ENCODE assay signal across 19 cellular contexts in genomic region chr4:142150483-142150882, GRCh38.
DNase-seq lines count a peak whose midpoint lies in the region; ATAC-seq and TF ChIP-seq lines count a peak whose summit lies in the region.
"Had no signal": no experiment of that assay in that cellular context is flagged by ENCODE, and none has a peak within 500 bp of the region (broad histone marks: within the 10 kb centered on the region; RNA-seq: fewer than 3 reads in every experiment).

No MANE protein-coding gene starts in this region.

- no peak overlapping the region for H3K4me3 ChIP-seq in psoas muscle
- H3K4me3 ChIP-seq in skeletal muscle tissue (ENCODE audit: low read length in 3 of 3), result no peak overlapping the region
- H3K4me3 ChIP-seq: A549, BLaER1 had no signal

- H3K4me1 ChIP-seq in psoas muscle, result peaks cover 6% of the 10 kb centered on the region
- H3K4me1 ChIP-seq in skeletal muscle tissue (ENCODE audit: control insufficient read depth in 3 of 3, insufficient read depth in 3 of 3, low read length in 3 of 3), result peaks cover 3 to 15% (median 5%) of the 10 kb centered on the region in 3 donors
- H3K4me1 ChIP-seq: BE2C, BLaER1 had no signal

- DNase-seq in Caki2 (ENCODE audit: low read depth), result peak; percentile 84
- DNase-seq in kidney tubule cell (ENCODE audit: low spot score), result peak; percentile 76
- DNase-seq in psoas muscle, result no peak
- no peak for DNase-seq in ACHN
- DNase-seq: BE2C; C1 segment of cervical spinal cord; Calu3; CD4-positive, alpha-beta memory T cell; CD4-positive, CD25-positive, alpha-beta regulatory T cell; CD8-positive, alpha-beta memory T cell; COR-L47; DMS79 treated with DMSO at 0.1 percent for 48 hours; GF-D8 had no signal

- WGBS in psoas muscle, 3 donors, result 77 to 85% (median 78%) methylated on average over 3 of the region's 3 CpGs

- no peak for TF ChIP-seq CTCF in psoas muscle (IDR thresholded peaks at IDR 0.05)

- H3K27me3 ChIP-seq in psoas muscle (ENCODE audit: insufficient read depth in 3 of 3, low read length in 2 of 3) (no peaks in the 10 kb centered on the region), skeletal muscle tissue (ENCODE audit: control insufficient read depth in 3 of 3, insufficient read depth in 3 of 3, low read length in 3 of 3) (no peaks in the 10 kb centered on the region)
- H3K27me3 ChIP-seq: BE2C, BLaER1 had no signal

- ATAC-seq in psoas muscle (peak; percentile 38 to 79 (median 52)), HG03469 (IDR thresholded peaks at IDR 0.05; ENCODE audit: unreplicated experiment) (no peak), HG03097 (IDR thresholded peaks at IDR 0.05; ENCODE audit: low FRiP score, unreplicated experiment) (no peak)
- ATAC-seq: A549 had no signal

- H3K36me3 ChIP-seq in psoas muscle (ENCODE audit: insufficient read depth in 1 of 2, low read depth in 1 of 2) (no peaks in the 10 kb centered on the region), skeletal muscle tissue (ENCODE audit: control insufficient read depth in 3 of 3, insufficient read depth in 3 of 3, low read length in 3 of 3) (no peaks in the 10 kb centered on the region)
- H3K36me3 ChIP-seq: BE2C, BLaER1 had no signal

- in situ Hi-C loops in Caki2 (cut with HindIII; ENCODE audit: low pct_unique_long_range_greater_than_20kb, low sequenced_read_pairs) (no loop called here), ACHN (cut with HindIII; ENCODE audit: low pct_ligation_motif_present, low pct_unique_long_range_greater_than_20kb, low sequenced_read_pairs) (no loop called here)

- H3K9me3 ChIP-seq in psoas muscle (no peaks in the 10 kb centered on the region), skeletal muscle tissue (ENCODE audit: control insufficient read depth in 3 of 3, low read length in 3 of 3) (no peaks in the 10 kb centered on the region)
- H3K9me3 ChIP-seq: A549, BE2C, BLaER1 had no signal

- no peak overlapping the region for H3K9ac ChIP-seq in skeletal muscle tissue (ENCODE audit: low read depth in 1 of 3, low read length in 3 of 3)
- H3K9ac ChIP-seq: BLaER1 had no signal

- no peak overlapping the region for H3K27ac ChIP-seq in psoas muscle
- peak overlapping the region; percentile 32 for H3K27ac ChIP-seq in skeletal muscle tissue (ENCODE audit: low read depth, low read length)
- H3K27ac ChIP-seq: 22Rv1, A549, BLaER1 had no signal

- intact Hi-C loops in psoas muscle (cut with DNase I), result no loop called here

Comparison
In these comparisons a context has a peak if more than half of its experiments do, and no peak if none do; other contexts are left out.
1. DNase-seq: peak in Caki2 (single experiment) and kidney tubule cell (single experiment); none in psoas muscle (0 of 2) and ACHN (single experiment).
2. ATAC-seq: peak in psoas muscle (4 of 4); none in HG03469 (single experiment) and HG03097 (single experiment).